28 cellular contexts compared by ENCODE assay signal in genomic region chr5:2155556-2155955, GRCh38.
"Had no signal": no experiment of that assay in that cellular context is flagged by ENCODE, and none has a peak within 500 bp of the region (broad histone marks: within the 10 kb centered on the region; RNA-seq: fewer than 3 reads in every experiment).

No MANE protein-coding gene starts in this region.

- H3K36me3 Mint-ChIP-seq: immature natural killer cell; mesothelial cell of epicardium; naive B cell; natural killer cell treated with Interleukin-12 subunit alpha and Interleukin-12 subunit beta and Interleukin-15 and Interleukin-18, amount 100 ng/mL, for 72 hours; stimulated activated memory B cell treated with anti-CD40 and anti-IgM and Interleukin-4, amounts not matched to agents 10 μg/mL and 1 μg/mL and 100 μg/mL, for 72 hours; type B pancreatic cell had no signal

- H3K9me3 ChIP-seq: esophagus squamous epithelium, heart right ventricle, left lung, mucosa of descending colon, sigmoid colon, testis, tibial artery had no signal

- H3K27me3 ChIP-seq: esophagus squamous epithelium, sigmoid colon, testis had no signal

- H3K9me3 Mint-ChIP-seq: immature natural killer cell; mesothelial cell of epicardium; natural killer cell treated with Interleukin-12 subunit alpha and Interleukin-12 subunit beta and Interleukin-15 and Interleukin-18, amount 100 ng/mL, for 72 hours; neural crest cell; type B pancreatic cell had no signal

- H3K27me3 Mint-ChIP-seq: natural killer cell treated with Interleukin-12 subunit alpha and Interleukin-12 subunit beta and Interleukin-15 and Interleukin-18, amount 100 ng/mL, for 72 hours had no signal

- H3K4me3 Mint-ChIP-seq: effector memory CD8-positive, alpha-beta T cell; immature natural killer cell; mesothelial cell of epicardium; naive B cell; natural killer cell treated with Interleukin-12 subunit alpha and Interleukin-12 subunit beta and Interleukin-15 and Interleukin-18, amount 100 ng/mL, for 72 hours; neural crest cell; stimulated activated memory B cell treated with anti-CD40 and anti-IgM and Interleukin-4, amounts not matched to agents 10 μg/mL and 1 μg/mL and 100 μg/mL, for 72 hours; type B pancreatic cell had no signal

- DNase-seq: cerebellar nuclear complex; cortex of kidney; effector memory CD8-positive, alpha-beta T cell; erythroblast; esophagus squamous epithelium; foreskin melanocyte; glutamatergic neuron; heart right ventricle; hippocampal formation; immature natural killer cell; islet precursor cell; mesenchymal stem cell; mucosa of descending colon; naive B cell; retina; sigmoid colon; stimulated activated CD4-positive, alpha-beta T cell treated with anti-CD3 and anti-CD28 coated beads, Interleukin-4, amount 100 ng/mL, for 4 hours; stimulated activated naive CD8-positive, alpha-beta T cell treated with anti-CD3 and anti-CD28 coated beads, Interleukin-15, Interleukin-2, amounts not matched to agents 100 U/mL and 50 U/mL, for 24 hours; substantia nigra; testis; tibial artery had no signal

- H3K36me3 ChIP-seq: esophagus squamous epithelium, heart right ventricle, left lung, sigmoid colon, tibial artery had no signal

- H3K4me1 Mint-ChIP-seq: immature natural killer cell; naive B cell; neural crest cell; stimulated activated memory B cell treated with anti-CD40 and anti-IgM and Interleukin-4, amounts not matched to agents 10 μg/mL and 1 μg/mL and 100 μg/mL, for 72 hours had no signal

- H3K4me3 ChIP-seq: esophagus squamous epithelium, heart right ventricle, left lung, mucosa of descending colon, sigmoid colon, testis, tibial artery had no signal

- H3K27ac ChIP-seq: esophagus squamous epithelium, heart right ventricle, left lung, sigmoid colon, testis, tibial artery had no signal

- H3K4me1 ChIP-seq: heart right ventricle, left lung, sigmoid colon, testis, tibial artery had no signal

- H3K27ac Mint-ChIP-seq: effector memory CD8-positive, alpha-beta T cell; immature natural killer cell; mesothelial cell of epicardium; naive B cell; natural killer cell treated with Interleukin-12 subunit alpha and Interleukin-12 subunit beta and Interleukin-15 and Interleukin-18, amount 100 ng/mL, for 72 hours; stimulated activated memory B cell treated with anti-CD40 and anti-IgM and Interleukin-4, amounts not matched to agents 10 μg/mL and 1 μg/mL and 100 μg/mL, for 72 hours; type B pancreatic cell had no signal

- FAIRE-seq: endometrium had no signal
